ENCODE assay signal across 10 cellular contexts in genomic region chr4:6343950-6344408, GRCh38.
DNase-seq lines count a peak whose midpoint lies in the region; ATAC-seq and TF ChIP-seq lines count a peak whose summit lies in the region.
"Had no signal": no experiment of that assay in that cellular context is flagged by ENCODE, and none has a peak within 500 bp of the region (broad histone marks: within the 10 kb centered on the region; RNA-seq: fewer than 3 reads in every experiment).

No MANE protein-coding gene starts in this region.

- TF ChIP-seq CTCF in AG10803 (conservative IDR thresholded peaks at IDR 0.05; ENCODE audit: low read length) = 0 out of 2 replicates have a peak, but pooled peaks have one; percentile 6
- no peak for TF ChIP-seq CTCF in CD4-positive, alpha-beta T cell (IDR thresholded peaks at IDR 0.05)

- CTCF ChIA-PET in CD4-positive, alpha-beta T cell (lab: Charles Lee) = no interaction called here

- peak; percentile 64 for ATAC-seq in HG03439 (IDR thresholded peaks at IDR 0.05; ENCODE audit: unreplicated experiment)
- no peak for ATAC-seq in GM21529 (IDR thresholded peaks at IDR 0.05; ENCODE audit: unreplicated experiment)
- ATAC-seq in CD4-positive, alpha-beta T cell (ENCODE audit: poor library complexity) = no peak

- POLR2A ChIA-PET in CD4-positive, alpha-beta T cell (lab: Charles Lee) = no interaction called here

- peak; percentile 36 for DNase-seq in AG10803 (ENCODE audit: low read depth)
- peak; percentile 60 for DNase-seq in amniotic stem cell (lab: John Stamatoyannopoulos, UW)
- DNase-seq in kidney tubule cell (ENCODE audit: low spot score) = peak; percentile 89
- no peak for DNase-seq in DMS79 (lab: John Stamatoyannopoulos, UW)
- DNase-seq in CD4-positive, alpha-beta T cell = no peak
- no peak for DNase-seq in stimulated activated CD4-positive, alpha-beta T cell treated with anti-CD3 and anti-CD28 coated beads, Interleukin-15, amount 100 ng/mL, for 24 hours
- DNase-seq: GF-D8, NCI-H524 treated with DMSO at 0.1 percent for 48 hours had no signal

- H3K27ac ChIP-seq in CD4-positive, alpha-beta T cell (ENCODE audit: low read depth, low read length) = no peak overlapping the region

- no peak overlapping the region for H3K4me3 ChIP-seq in AG10803 (ENCODE audit: low read length)

- no peaks in the 10 kb centered on the region for H3K4me1 Mint-ChIP-seq in CD4-positive, alpha-beta T cell (ENCODE audit: low read depth)

- H3K9me3 ChIP-seq in CD4-positive, alpha-beta T cell (ENCODE audit: control insufficient read depth, low read length) = no peaks in the 10 kb centered on the region

- H3K36me3 Mint-ChIP-seq in CD4-positive, alpha-beta T cell (ENCODE audit: low read depth) = no peaks in the 10 kb centered on the region

- intact Hi-C loops in CD4-positive, alpha-beta T cell (cut with DNase I, micrococcal nuclease) = no loop called here

- peaks cover 3% of the 10 kb centered on the region for H3K27me3 ChIP-seq in CD4-positive, alpha-beta T cell (ENCODE audit: control insufficient read depth, insufficient read depth, low read length)

- no peak overlapping the region for H3K4me3 Mint-ChIP-seq in CD4-positive, alpha-beta T cell

- H3K27me3 Mint-ChIP-seq in CD4-positive, alpha-beta T cell = peaks cover 23% of the 10 kb centered on the region

- no peaks in the 10 kb centered on the region for H3K9me3 Mint-ChIP-seq in CD4-positive, alpha-beta T cell

- no peak overlapping the region for H3K27ac Mint-ChIP-seq in CD4-positive, alpha-beta T cell

Comparison
In these comparisons a context has a peak if more than half of its experiments do, and no peak if none do; other contexts are left out.
1. DNase-seq: peak in AG10803 (single experiment), amniotic stem cell (single experiment) and kidney tubule cell (single experiment); none in DMS79 (single experiment), CD4-positive, alpha-beta T cell (0 of 10) and stimulated activated CD4-positive, alpha-beta T cell treated with anti-CD3 and anti-CD28 coated beads, Interleukin-15, amount 100 ng/mL, for 24 hours (single experiment).